Comparison of ENCODE assay signal across 8 cellular contexts in the genomic region with DNA sequence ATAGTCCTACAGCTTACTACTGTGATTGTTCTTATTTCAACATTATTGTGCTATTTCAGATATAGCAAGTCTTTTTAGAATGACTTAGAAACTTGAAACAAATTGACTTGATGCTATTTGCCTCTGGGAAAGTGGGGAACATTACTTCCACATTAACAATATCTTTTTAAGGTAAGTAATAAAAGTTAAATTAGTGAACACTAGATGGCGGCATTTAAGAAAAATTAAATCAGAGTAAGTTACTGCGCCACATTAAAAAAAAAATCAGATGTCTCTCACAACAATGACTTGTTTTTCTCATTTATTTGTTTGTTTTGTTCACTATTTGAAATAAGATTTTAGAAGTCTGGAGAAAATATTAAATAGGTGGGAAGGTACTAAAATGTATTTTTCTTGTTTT.
DNase-seq lines count a peak whose midpoint lies in the region; ATAC-seq and TF ChIP-seq lines count a peak whose summit lies in the region.

No MANE protein-coding gene starts in this region.

- no peaks in the 10 kb centered on the region for H3K4me1 Mint-ChIP-seq in Calu3 (ENCODE audit: low read depth, unreplicated experiment)

- H3F3A ChIP-seq in PC-9 (ENCODE audit: insufficient read depth, low read depth): no peaks in the 10 kb centered on the region

- DNase-seq in ACHN: peak; percentile 49
- DNase-seq in HCT116 (ENCODE audit: low read depth, low spot score): peak; percentile 16
- peak in 1 of 2 experiments; percentile 35 for DNase-seq in PC-9
- peak; percentile 58 for DNase-seq in fibroblast of villous mesenchyme (ENCODE audit: low read depth)
- DNase-seq in ecto neural progenitor cell (ENCODE audit: low spot score): no peak
- no peak for DNase-seq in NCI-H187 treated with DMSO at 0.1 percent for 48 hours (lab: John Stamatoyannopoulos, UW)
- DNase-seq in Calu3: no peak

- H3K4me2 ChIP-seq in HCT116 (ENCODE audit: low read length) (no peak overlapping the region), PC-9 (no peak overlapping the region)

- RAD21 ChIA-PET in HCT116 (lab: Charles Lee; ENCODE audit: low non-redundant PET in 1 of 2, low total read pairs in 2 of 2, uncharacterized antibody in 2 of 2, unreplicated experiment in 2 of 2): no interaction called here

- TF ChIP-seq CTCF in HCT116 (IDR thresholded peaks at IDR 0.05 in 2 of 3, conservative IDR thresholded peaks at IDR 0.05 in 1 of 3; ENCODE audit: borderline replicate concordance in 1 of 3, insufficient read depth in 1 of 3, low read depth in 2 of 3, low read length in 2 of 3) (peak in 2 of 3 experiments; percentile 13 to 39; a peak in 3 of 6 replicates), PC-9 (conservative IDR thresholded peaks at IDR 0.05) (peak; percentile 52), fibroblast of villous mesenchyme (IDR thresholded peaks at IDR 0.05; ENCODE audit: insufficient read depth, low read depth, low read length) (peak; percentile 21), Calu3 (IDR thresholded peaks at IDR 0.05; ENCODE audit: unreplicated experiment) (no peak)

- no peak for ATAC-seq in HCT116
- no peak for ATAC-seq in HG02970 (IDR thresholded peaks at IDR 0.05; ENCODE audit: low FRiP score, unreplicated experiment)

- H3K27ac ChIP-seq in HCT116 (ENCODE audit: low read depth, low read length) (no peak overlapping the region), PC-9 (no peak overlapping the region)

- H3K9me2 ChIP-seq in HCT116 (ENCODE audit: insufficient read depth): no peaks in the 10 kb centered on the region
- no peaks in the 10 kb centered on the region for H3K9me2 ChIP-seq in PC-9 (ENCODE audit: insufficient read depth)

- BruUV-seq in HCT116 (replicated peaks; lab: Mats Ljungman, UMichigan) (no TSS peak), PC-9 (replicated peaks; lab: Mats Ljungman, UMichigan) (no TSS peak), Calu3 (replicated peaks; lab: Mats Ljungman, UMichigan) (no TSS peak)

- H3K27me3 Mint-ChIP-seq in Calu3 (ENCODE audit: unreplicated experiment): no peaks in the 10 kb centered on the region

- POLR2A ChIA-PET in HCT116 (lab: Charles Lee): no interaction called here
- POLR2A ChIA-PET in PC-9 (lab: Charles Lee; ENCODE audit: unreplicated experiment): no interaction called here

- no peak for TF ChIP-seq POLR2A in HCT116 (IDR thresholded peaks at IDR 0.05; ENCODE audit: borderline replicate concordance, extremely low read depth, insufficient read depth, insufficient read length)

- H3K4me3 ChIP-seq in HCT116 (replicated peaks in 1 of 2; ENCODE audit: low read depth in 1 of 2, low read length in 2 of 2) (no peak overlapping the region), PC-9 (no peak overlapping the region), fibroblast of villous mesenchyme (ENCODE audit: low read depth, low read length) (no peak overlapping the region)

- TF ChIP-seq RAD21 in HCT116 (IDR thresholded peaks at IDR 0.05; ENCODE audit: low read depth): peak; percentile 48

- H3K36me3 ChIP-seq in HCT116 (ENCODE audit: control insufficient read depth in 1 of 2, insufficient read depth in 2 of 2, low read length in 2 of 2) (no peaks in the 10 kb centered on the region), PC-9 (ENCODE audit: low read depth) (no peaks in the 10 kb centered on the region)

- H4K20me1 ChIP-seq in HCT116 (ENCODE audit: insufficient read depth): no peaks in the 10 kb centered on the region
- H4K20me1 ChIP-seq in PC-9 (ENCODE audit: insufficient read depth): no peaks in the 10 kb centered on the region

- H2AFZ ChIP-seq in HCT116 (ENCODE audit: low read depth, low read length, poor library complexity, severe bottlenecking): no peak overlapping the region
- no peak overlapping the region for H2AFZ ChIP-seq in PC-9

- no peaks in the 10 kb centered on the region for H3K79me2 ChIP-seq in HCT116 (ENCODE audit: insufficient read depth, low read length)
- H3K79me2 ChIP-seq in PC-9 (ENCODE audit: low read depth): no peaks in the 10 kb centered on the region

- H3K4me3 Mint-ChIP-seq in Calu3 (ENCODE audit: low read depth, unreplicated experiment): no peak overlapping the region

- intact Hi-C loops in HCT116 (cut with micrococcal nuclease): loop anchor here (2.0 kb wide), 1 partner anchor 1024 kb away; no protein-coding TSS in a partner anchor
- intact Hi-C loops in PC-9 (cut with micrococcal nuclease; ENCODE audit: unreplicated experiment): loop anchor here (2.0 to 10.0 kb wide), 2 partner anchors 540 to 1024 kb away; no protein-coding TSS in a partner anchor
- intact Hi-C loops in Calu3 (cut with micrococcal nuclease; ENCODE audit: unreplicated experiment): loop anchor here (1.0 to 10.0 kb wide), 3 partner anchors 260 to 1024 kb away; no protein-coding TSS in a partner anchor

- H3K27ac Mint-ChIP-seq in Calu3 (ENCODE audit: unreplicated experiment): no peak overlapping the region

- no peaks in the 10 kb centered on the region for H3K36me3 Mint-ChIP-seq in Calu3 (ENCODE audit: insufficient read depth, unreplicated experiment)

- CTCF ChIA-PET in HCT116 (lab: Charles Lee) (interaction anchor here (0.7 kb wide), 1 partner anchor 1024 kb away, joined by 4 read pairs; no protein-coding TSS in a partner anchor), PC-9 (lab: Charles Lee) (interaction anchor here (0.7 kb wide), 1 partner anchor 338 kb away, joined by 8 read pairs; no protein-coding TSS in a partner anchor), Calu3 (lab: Charles Lee) (no interaction called here)

- in situ Hi-C loops in ACHN (cut with HindIII; ENCODE audit: low pct_ligation_motif_present, low pct_unique_long_range_greater_than_20kb, low sequenced_read_pairs): no loop called here

- H3K27me3 ChIP-seq in HCT116 (ENCODE audit: insufficient read depth, low read length): no peaks in the 10 kb centered on the region
- H3K27me3 ChIP-seq in PC-9 (ENCODE audit: insufficient read depth, low read depth): no peaks in the 10 kb centered on the region

- no peak overlapping the region for H3K9ac ChIP-seq in HCT116 (ENCODE audit: low read length)

- H3K9me3 ChIP-seq in HCT116 (ENCODE audit: control insufficient read depth in 1 of 2, insufficient read depth in 1 of 2, low read depth in 1 of 2, low read length in 2 of 2) (no peaks in the 10 kb centered on the region), PC-9 (ENCODE audit: insufficient read depth, low read depth) (no peaks in the 10 kb centered on the region)

- H3K4me1 ChIP-seq in HCT116 (ENCODE audit: control insufficient read depth in 1 of 2, insufficient read depth in 2 of 2, low read length in 2 of 2) (no peaks in the 10 kb centered on the region), PC-9 (replicated peaks; ENCODE audit: insufficient read depth) (no peaks in the 10 kb centered on the region)

- H3K9me3 Mint-ChIP-seq in Calu3 (ENCODE audit: low read depth, unreplicated experiment): peaks cover under 1% of the 10 kb centered on the region

TF ChIP-seq in HCT116, 20 proteins besides CTCF, POLR2A, EP300 and RAD21:
- TF ChIP-seq FOSL1 (IDR thresholded peaks at IDR 0.05; ENCODE audit: low read depth): no peak
- TF ChIP-seq SP1 (IDR thresholded peaks at IDR 0.05; ENCODE audit: low read depth): no peak
- no peak for TF ChIP-seq SIN3A (IDR thresholded peaks at IDR 0.05; ENCODE audit: low read depth)
- no peak for TF ChIP-seq CEBPB (IDR thresholded peaks at IDR 0.05; ENCODE audit: low read depth)
- no peak for TF ChIP-seq POLR2AphosphoS5 (IDR thresholded peaks at IDR 0.05; ENCODE audit: low read depth, low read length)
- no peak for TF ChIP-seq JUND (IDR thresholded peaks at IDR 0.05)

Comparison
In these comparisons a context has a peak if more than half of its experiments do, and no peak if none do; other contexts are left out.
1. DNase-seq: peak in ACHN (single experiment), HCT116 (single experiment) and fibroblast of villous mesenchyme (single experiment); none in ecto neural progenitor cell (single experiment), NCI-H187 treated with DMSO at 0.1 percent for 48 hours (single experiment) and Calu3 (single experiment).